Comparison of ENCODE assay signal across 8 cellular contexts in genomic region chrX:135295944-135296305, GRCh38. TPM values are rescaled to one million over a fixed set of nuclear protein-coding genes. Genes with fewer than 3 reads are reported as not detected.
DNase-seq lines count a peak whose midpoint lies in the region; ATAC-seq and TF ChIP-seq lines count a peak whose summit lies in the region.

No MANE protein-coding gene starts in this region.

- CTCF ChIA-PET in SK-N-SH (lab: Yijun Ruan, JAX), result interaction anchor here (0.6 to 1.7 kb wide), 6 partner anchors 8 to 185 kb away, joined by 3 to 7 read pairs (median 4); no protein-coding TSS in a partner anchor

- H3K27ac Mint-ChIP-seq in memory B cell, result peak overlapping the region; percentile 87

- no peaks in the 10 kb centered on the region for H3F3A ChIP-seq in SK-N-SH (replicated peaks; ENCODE audit: insufficient read depth)

- 19% methylated on average over 9 of the region's 10 CpGs for WGBS in SK-N-SH (ENCODE audit: low lambda C conversion rate)

- peak overlapping the region; percentile 57; the same call in 1 of the 2 replicates for H3K4me3 ChIP-seq in GM08714 (ENCODE audit: low read length)
- peak overlapping the region; percentile 44 to 45; a peak in 3 of 4 replicates for H3K4me3 ChIP-seq in SK-N-SH (ENCODE audit: low read depth in 2 of 2, low read length in 1 of 2)

- DNase-seq in SK-N-SH (no peak), memory B cell (ENCODE audit: low spot score in 2 of 2) (no peak), HK-2 (ENCODE audit: unreplicated experiment) (no peak), HuH-7.5 (ENCODE audit: low spot score) (no peak), AML-193 (lab: John Stamatoyannopoulos, UW) (no peak), epidermal melanocyte (ENCODE audit: insufficient read length, low spot score) (no peak)

- H4K20me1 ChIP-seq in SK-N-SH (ENCODE audit: insufficient read depth), result no peaks in the 10 kb centered on the region

- peaks cover 3% of the 10 kb centered on the region for H3K4me1 Mint-ChIP-seq in memory B cell

- no peaks in the 10 kb centered on the region for H3K9me2 ChIP-seq in SK-N-SH

- no peaks in the 10 kb centered on the region for H3K27me3 ChIP-seq in SK-N-SH (ENCODE audit: insufficient read depth)

- H3K4me3 Mint-ChIP-seq in memory B cell, result peak overlapping the region; percentile 89

- TF ChIP-seq CTCF in SK-N-SH (IDR thresholded peaks at IDR 0.05), result no peak

- H3K4me1 ChIP-seq in SK-N-SH (ENCODE audit: control insufficient read depth in 1 of 2, insufficient read depth in 2 of 2, low read depth in 1 of 2, low read length in 1 of 2), result no peaks in the 10 kb centered on the region; a peak in 1 of 4 replicates

- H3K27me3 Mint-ChIP-seq in memory B cell, result no peaks in the 10 kb centered on the region

- POLR2A ChIA-PET in SK-N-SH (lab: Yijun Ruan, JAX), result no interaction called here

- TF ChIP-seq EP300 in SK-N-SH (IDR thresholded peaks at IDR 0.05; ENCODE audit: borderline replicate concordance in 1 of 2, low read depth in 1 of 2, low read length in 1 of 2), result no peak

- peaks cover 3% of the 10 kb centered on the region for H3K9me3 Mint-ChIP-seq in memory B cell

- no peak for TF ChIP-seq RAD21 in SK-N-SH (IDR thresholded peaks at IDR 0.05; ENCODE audit: low read length)

- H3K9ac ChIP-seq in SK-N-SH, result no peak overlapping the region

- H3K9me3 ChIP-seq in SK-N-SH, result no peaks in the 10 kb centered on the region

- H3K36me3 Mint-ChIP-seq in memory B cell, result peaks cover 16% of the 10 kb centered on the region

- no peaks in the 10 kb centered on the region for H3K36me3 ChIP-seq in SK-N-SH (replicated peaks in 1 of 2; ENCODE audit: control insufficient read depth in 1 of 2, insufficient read depth in 2 of 2, low read length in 1 of 2)

- no peak overlapping the region for H3K27ac ChIP-seq in SK-N-SH (ENCODE audit: low read depth in 2 of 2, low read length in 1 of 2)

- H3K79me2 ChIP-seq in SK-N-SH (ENCODE audit: insufficient read depth), result no peaks in the 10 kb centered on the region

- no peak overlapping the region; the same call in 1 of the 2 replicates for H2AFZ ChIP-seq in SK-N-SH (ENCODE audit: low read depth)

- peak overlapping the region; percentile 66 for H3K4me2 ChIP-seq in SK-N-SH

- ATAC-seq in GM21529 (IDR thresholded peaks at IDR 0.05; ENCODE audit: unreplicated experiment), result peak; percentile 46
- ATAC-seq in memory B cell (ENCODE audit: low read depth), result peak; percentile 47

TF ChIP-seq in SK-N-SH, 30 proteins besides CTCF, POLR2A, EP300 and RAD21:
- TF ChIP-seq MAX (IDR thresholded peaks at IDR 0.05; ENCODE audit: low read depth) (0 out of 2 replicates have a peak, but pooled peaks have one; percentile 2), EZH2phosphoT487 (IDR thresholded peaks at IDR 0.05; ENCODE audit: borderline replicate concordance, low read depth) (no peak), GABPA (IDR thresholded peaks at IDR 0.05; ENCODE audit: low read depth) (0 out of 2 replicates have a peak, but pooled peaks have one; percentile 18)
TF ChIP-seq in SK-N-SH: peak in this region for 2.

RNA-seq across cellular contexts. Expression of gene ETDC, which starts 13.4 kb away (rescaled TPM):
- not detected in 2 replicates for polyA plus RNA-seq in SK-N-SH (2012; rRNA removed)
- polyA plus RNA-seq in SK-N-SH (2012; cell fraction: cytosol; rRNA removed), result not detected in 2 replicates
- polyA plus RNA-seq in SK-N-SH (2012; cell fraction: nucleus; rRNA removed), result not detected in 2 replicates

RNA-seq across cellular contexts. Expression of gene ETDA, which starts 44.1 kb away (rescaled TPM):
- polyA plus RNA-seq in SK-N-SH (2012; rRNA removed), result not detected in 2 replicates
- polyA plus RNA-seq in SK-N-SH (2012; cell fraction: cytosol; rRNA removed), result not detected in 2 replicates
- not detected in 2 replicates for polyA plus RNA-seq in SK-N-SH (2012; cell fraction: nucleus; rRNA removed)

RNA-seq across cellular contexts. Expression of gene ZNF75D, which starts 48.0 kb away (rescaled TPM):
- polyA plus RNA-seq in SK-N-SH (2012; rRNA removed), result 3.5 and 4.6 TPM in 2 replicates
- polyA plus RNA-seq in SK-N-SH (2012; cell fraction: cytosol; rRNA removed), result 3.5 and 3.6 TPM in 2 replicates
- polyA plus RNA-seq in SK-N-SH (2012; cell fraction: nucleus; rRNA removed), result 7.9 and 12.7 TPM in 2 replicates

RNA-seq across cellular contexts. Expression of gene ZNF449, which starts 48.7 kb away (rescaled TPM):
- polyA plus RNA-seq in SK-N-SH (2012; rRNA removed), result 2.2 and 4.4 TPM in 2 replicates
- 2.1 and 2.4 TPM in 2 replicates for polyA plus RNA-seq in SK-N-SH (2012; cell fraction: cytosol; rRNA removed)
- 6.4 and 13.1 TPM in 2 replicates for polyA plus RNA-seq in SK-N-SH (2012; cell fraction: nucleus; rRNA removed)
